Comparison of ENCODE assay signal across 2 cellular contexts in genomic region chr6:14877758-14878157, GRCh38.
TF ChIP-seq lines count a peak whose summit lies in the region.

No MANE protein-coding gene starts in this region.

TF ChIP-seq in SK-N-SH, 30 proteins besides CTCF, POLR2A, EP300 and RAD21 (continued from another document):
- no peak for TF ChIP-seq USF2 (IDR thresholded peaks at IDR 0.05; ENCODE audit: borderline replicate concordance, low read depth, low read length)
TF ChIP-seq in SK-N-SH: peak in this region for 0.

TF ChIP-seq in SK-N-SH treated with all-trans-retinoic acid at 6 μM for 48 hours, 23 proteins besides CTCF, POLR2A, EP300 and RAD21 (continued from another document):
- no peak for TF ChIP-seq PATZ1 (CRISPR knock-in tag; IDR thresholded peaks at IDR 0.05; ENCODE audit: borderline replicate concordance)
- TF ChIP-seq ZNF70 (CRISPR knock-in tag; IDR thresholded peaks at IDR 0.05), result no peak
- no peak for TF ChIP-seq ISL1 (CRISPR knock-in tag; IDR thresholded peaks at IDR 0.05)
- no peak for TF ChIP-seq TCF4 (CRISPR knock-in tag; IDR thresholded peaks at IDR 0.05; ENCODE audit: borderline replicate concordance)
- TF ChIP-seq ZFP3 (CRISPR knock-in tag; IDR thresholded peaks at IDR 0.05), result no peak
- no peak for TF ChIP-seq ZFP30 (CRISPR knock-in tag; IDR thresholded peaks at IDR 0.05)
- no peak for TF ChIP-seq PPARA (CRISPR knock-in tag; IDR thresholded peaks at IDR 0.05; ENCODE audit: borderline replicate concordance)
